In the genomic region with DNA sequence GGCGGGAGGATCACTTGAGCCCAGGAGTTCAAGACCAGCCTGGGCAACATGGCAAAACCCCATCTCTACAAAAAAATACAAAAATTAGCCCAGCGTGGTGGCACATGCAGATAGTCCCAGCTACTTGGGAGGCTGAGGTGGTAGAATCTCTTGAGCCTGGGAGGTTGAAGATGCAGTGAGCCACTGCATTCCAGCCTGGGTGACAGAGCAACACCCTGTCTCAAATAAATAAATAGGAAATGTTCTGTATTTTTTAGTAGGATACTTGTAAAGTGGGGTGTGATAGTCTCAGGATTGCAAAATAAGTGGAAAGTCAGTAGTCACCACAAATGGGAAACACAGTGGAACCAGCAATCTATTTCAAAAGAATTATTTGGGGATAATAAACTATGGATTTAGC, we compare ENCODE assay signal across 1 cellular context.
TF ChIP-seq lines count a peak whose summit lies in the region.

No MANE protein-coding gene starts in this region.

TF ChIP-seq in HepG2, 621 proteins besides CTCF, POLR2A, EP300 and RAD21:
- TF ChIP-seq, protein P1, sequence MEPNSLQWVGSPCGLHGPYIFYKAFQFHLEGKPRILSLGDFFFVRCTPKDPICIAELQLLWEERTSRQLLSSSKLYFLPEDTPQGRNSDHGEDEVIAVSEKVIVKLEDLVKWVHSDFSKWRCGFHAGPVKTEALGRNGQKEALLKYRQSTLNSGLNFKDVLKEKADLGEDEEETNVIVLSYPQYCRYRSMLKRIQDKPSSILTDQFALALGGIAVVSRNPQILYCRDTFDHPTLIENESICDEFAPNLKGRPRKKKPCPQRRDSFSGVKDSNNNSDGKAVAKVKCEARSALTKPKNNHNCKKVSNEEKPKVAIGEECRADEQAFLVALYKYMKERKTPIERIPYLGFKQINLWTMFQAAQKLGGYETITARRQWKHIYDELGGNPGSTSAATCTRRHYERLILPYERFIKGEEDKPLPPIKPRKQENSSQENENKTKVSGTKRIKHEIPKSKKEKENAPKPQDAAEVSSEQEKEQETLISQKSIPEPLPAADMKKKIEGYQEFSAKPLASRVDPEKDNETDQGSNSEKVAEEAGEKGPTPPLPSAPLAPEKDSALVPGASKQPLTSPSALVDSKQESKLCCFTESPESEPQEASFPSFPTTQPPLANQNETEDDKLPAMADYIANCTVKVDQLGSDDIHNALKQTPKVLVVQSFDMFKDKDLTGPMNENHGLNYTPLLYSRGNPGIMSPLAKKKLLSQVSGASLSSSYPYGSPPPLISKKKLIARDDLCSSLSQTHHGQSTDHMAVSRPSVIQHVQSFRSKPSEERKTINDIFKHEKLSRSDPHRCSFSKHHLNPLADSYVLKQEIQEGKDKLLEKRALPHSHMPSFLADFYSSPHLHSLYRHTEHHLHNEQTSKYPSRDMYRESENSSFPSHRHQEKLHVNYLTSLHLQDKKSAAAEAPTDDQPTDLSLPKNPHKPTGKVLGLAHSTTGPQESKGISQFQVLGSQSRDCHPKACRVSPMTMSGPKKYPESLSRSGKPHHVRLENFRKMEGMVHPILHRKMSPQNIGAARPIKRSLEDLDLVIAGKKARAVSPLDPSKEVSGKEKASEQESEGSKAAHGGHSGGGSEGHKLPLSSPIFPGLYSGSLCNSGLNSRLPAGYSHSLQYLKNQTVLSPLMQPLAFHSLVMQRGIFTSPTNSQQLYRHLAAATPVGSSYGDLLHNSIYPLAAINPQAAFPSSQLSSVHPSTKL (CRISPR knock-in tag; IDR thresholded peaks at IDR 0.05): no peak
- TF ChIP-seq ZNF225 (CRISPR knock-in tag; IDR thresholded peaks at IDR 0.05): no peak
- TF ChIP-seq ZNF224 (CRISPR knock-in tag; IDR thresholded peaks at IDR 0.05): no peak
- no peak for TF ChIP-seq MTERF4 (CRISPR knock-in tag; IDR thresholded peaks at IDR 0.05)
- TF ChIP-seq ZNF33B (CRISPR knock-in tag; IDR thresholded peaks at IDR 0.05): no peak
